19 cellular contexts compared by ENCODE assay signal in the genomic region with DNA sequence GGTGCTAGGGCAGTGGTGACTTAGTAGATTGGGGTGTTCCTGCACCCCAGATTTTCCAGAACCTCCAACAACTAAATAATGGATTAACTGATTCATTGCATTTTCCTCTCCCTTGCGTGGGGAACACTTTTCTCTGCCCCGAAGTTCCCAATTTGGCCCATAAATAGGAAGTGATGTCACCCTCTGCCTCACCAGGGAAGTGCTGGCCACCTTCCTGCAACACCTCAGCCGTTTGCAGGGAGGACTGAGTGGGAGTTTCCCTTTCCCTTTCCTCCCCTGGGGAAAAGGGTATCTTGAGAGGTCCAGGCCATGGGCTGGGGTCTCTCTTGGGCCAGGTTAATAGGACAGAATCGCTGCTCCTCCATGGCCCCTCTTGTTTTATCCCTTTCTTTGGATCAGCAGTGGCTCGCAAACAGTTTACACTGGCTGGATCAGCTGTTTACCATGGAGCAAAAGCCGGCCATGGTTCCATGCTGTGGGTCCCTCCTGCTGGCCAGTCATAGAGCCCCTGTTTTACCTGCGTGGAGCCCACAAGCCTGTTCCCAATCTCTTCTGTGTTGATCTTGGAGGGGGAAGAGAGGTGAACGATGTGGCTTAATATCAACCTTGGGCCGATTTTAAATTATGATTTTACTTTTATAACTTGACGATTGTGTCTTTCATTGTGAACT.
"Had no signal": no experiment of that assay in that cellular context is flagged by ENCODE, and none has a peak within 500 bp of the region (broad histone marks: within the 10 kb centered on the region; RNA-seq: fewer than 3 reads in every experiment).

No MANE protein-coding gene starts in this region.

- H3K36me3 ChIP-seq: adrenal gland, cardiac muscle cell, gastroesophageal sphincter, lower lobe of right lung, ovary, suprapubic skin, WERI-Rb-1 had no signal

- H3K27ac Mint-ChIP-seq: activated CD4-positive, alpha-beta memory T cell treated with anti-CD3 and anti-CD28 coated beads for 36 hours; activated CD4-positive, alpha-beta T cell treated with anti-CD3 and anti-CD28 coated beads for 36 hours; activated naive CD4-positive, alpha-beta T cell treated with anti-CD3 and anti-CD28 coated beads, Interleukin-2, amount 50 U/mL, for 24 hours; activated T-cell treated with anti-CD3 and anti-CD28 coated beads, Interleukin-2, amount 50 U/mL, for 24 hours; mesothelial cell of epicardium; stimulated activated naive CD8-positive, alpha-beta T cell treated with anti-CD3 and anti-CD28 coated beads, Interleukin-15, Interleukin-2, amounts not matched to agents 100 ng/mL and 50 ng/mL, for 24 hours; type B pancreatic cell had no signal

- H3K27me3 Mint-ChIP-seq: type B pancreatic cell had no signal

- H3K4me3 Mint-ChIP-seq: activated CD4-positive, alpha-beta memory T cell treated with anti-CD3 and anti-CD28 coated beads for 36 hours; activated CD4-positive, alpha-beta T cell treated with anti-CD3 and anti-CD28 coated beads for 36 hours; activated naive CD4-positive, alpha-beta T cell treated with anti-CD3 and anti-CD28 coated beads, Interleukin-2, amount 50 U/mL, for 24 hours; activated T-cell treated with anti-CD3 and anti-CD28 coated beads, Interleukin-2, amount 50 U/mL, for 24 hours; mesothelial cell of epicardium; neural crest cell; stimulated activated naive CD8-positive, alpha-beta T cell treated with anti-CD3 and anti-CD28 coated beads, Interleukin-15, Interleukin-2, amounts not matched to agents 100 ng/mL and 50 ng/mL, for 24 hours; type B pancreatic cell had no signal

- H3K27me3 ChIP-seq: adrenal gland, cardiac muscle cell, ovary had no signal

- H3K9me3 ChIP-seq: adrenal gland, gastroesophageal sphincter, lower lobe of right lung, ovary, suprapubic skin had no signal

- H3K36me3 Mint-ChIP-seq: activated CD4-positive, alpha-beta memory T cell treated with anti-CD3 and anti-CD28 coated beads for 36 hours; activated naive CD4-positive, alpha-beta T cell treated with anti-CD3 and anti-CD28 coated beads, Interleukin-2, amount 50 U/mL, for 24 hours; mesothelial cell of epicardium; type B pancreatic cell had no signal

- ATAC-seq: activated CD4-positive, alpha-beta T cell treated with anti-CD3 and anti-CD28 coated beads for 36 hours; gastroesophageal sphincter; left colon; lower lobe of right lung; sciatic nerve had no signal

- H3K27ac ChIP-seq: adrenal gland, cardiac muscle cell, dorsolateral prefrontal cortex, gastroesophageal sphincter, lower lobe of right lung, ovary, suprapubic skin, WERI-Rb-1 had no signal

- H3K9me3 Mint-ChIP-seq: activated CD4-positive, alpha-beta memory T cell treated with anti-CD3 and anti-CD28 coated beads for 36 hours; activated naive CD4-positive, alpha-beta T cell treated with anti-CD3 and anti-CD28 coated beads, Interleukin-2, amount 50 U/mL, for 24 hours; activated T-cell treated with anti-CD3 and anti-CD28 coated beads, Interleukin-2, amount 50 U/mL, for 24 hours; mesothelial cell of epicardium; neural crest cell; stimulated activated naive CD8-positive, alpha-beta T cell treated with anti-CD3 and anti-CD28 coated beads, Interleukin-15, Interleukin-2, amounts not matched to agents 100 ng/mL and 50 ng/mL, for 24 hours had no signal

- DNase-seq: activated CD4-positive, alpha-beta memory T cell treated with anti-CD3 and anti-CD28 coated beads for 36 hours; activated CD4-positive, alpha-beta T cell treated with anti-CD3 and anti-CD28 coated beads for 36 hours; activated T-cell treated with anti-CD3 and anti-CD28 coated beads, Interleukin-2, amount 50 U/mL, for 24 hours; adrenal gland; dorsolateral prefrontal cortex; left colon; lower lobe of right lung; ovary; T1000; WERI-Rb-1 had no signal

- H3K4me1 Mint-ChIP-seq: activated CD4-positive, alpha-beta T cell treated with anti-CD3 and anti-CD28 coated beads for 36 hours; activated naive CD4-positive, alpha-beta T cell treated with anti-CD3 and anti-CD28 coated beads, Interleukin-2, amount 50 U/mL, for 24 hours; mesothelial cell of epicardium; neural crest cell had no signal

- H3K4me1 ChIP-seq: adrenal gland, gastroesophageal sphincter, lower lobe of right lung, suprapubic skin had no signal

- H3K4me3 ChIP-seq: adrenal gland, cardiac muscle cell, dorsolateral prefrontal cortex, gastroesophageal sphincter, lower lobe of right lung, ovary, suprapubic skin had no signal
